Comparison of ENCODE assay signal across 8 cellular contexts in genomic region chr9:34048730-34049629, GRCh38. TPM values are rescaled to one million over a fixed set of nuclear protein-coding genes. Genes with fewer than 3 reads are reported as not detected.
DNase-seq lines count a peak whose midpoint lies in the region; ATAC-seq and TF ChIP-seq lines count a peak whose summit lies in the region.

A gene with protein sequence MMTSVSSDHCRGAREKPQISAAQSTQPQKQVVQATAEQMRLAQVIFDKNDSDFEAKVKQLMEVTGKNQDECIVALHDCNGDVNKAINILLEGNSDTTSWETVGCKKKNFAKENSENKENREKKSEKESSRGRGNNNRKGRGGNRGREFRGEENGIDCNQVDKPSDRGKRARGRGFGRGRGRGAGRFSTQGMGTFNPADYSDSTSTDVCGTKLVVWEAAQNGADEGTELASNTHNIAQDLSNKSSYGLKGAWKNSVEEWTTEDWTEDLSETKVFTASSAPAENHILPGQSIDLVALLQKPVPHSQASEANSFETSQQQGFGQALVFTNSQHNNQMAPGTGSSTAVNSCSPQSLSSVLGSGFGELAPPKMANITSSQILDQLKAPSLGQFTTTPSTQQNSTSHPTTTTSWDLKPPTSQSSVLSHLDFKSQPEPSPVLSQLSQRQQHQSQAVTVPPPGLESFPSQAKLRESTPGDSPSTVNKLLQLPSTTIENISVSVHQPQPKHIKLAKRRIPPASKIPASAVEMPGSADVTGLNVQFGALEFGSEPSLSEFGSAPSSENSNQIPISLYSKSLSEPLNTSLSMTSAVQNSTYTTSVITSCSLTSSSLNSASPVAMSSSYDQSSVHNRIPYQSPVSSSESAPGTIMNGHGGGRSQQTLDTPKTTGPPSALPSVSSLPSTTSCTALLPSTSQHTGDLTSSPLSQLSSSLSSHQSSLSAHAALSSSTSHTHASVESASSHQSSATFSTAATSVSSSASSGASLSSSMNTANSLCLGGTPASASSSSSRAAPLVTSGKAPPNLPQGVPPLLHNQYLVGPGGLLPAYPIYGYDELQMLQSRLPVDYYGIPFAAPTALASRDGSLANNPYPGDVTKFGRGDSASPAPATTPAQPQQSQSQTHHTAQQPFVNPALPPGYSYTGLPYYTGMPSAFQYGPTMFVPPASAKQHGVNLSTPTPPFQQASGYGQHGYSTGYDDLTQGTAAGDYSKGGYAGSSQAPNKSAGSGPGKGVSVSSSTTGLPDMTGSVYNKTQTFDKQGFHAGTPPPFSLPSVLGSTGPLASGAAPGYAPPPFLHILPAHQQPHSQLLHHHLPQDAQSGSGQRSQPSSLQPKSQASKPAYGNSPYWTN (minus strand): TSS chr9:34048887. CDS start chr9:34017148, 31,739 bp downstream.

- H3K9me3 ChIP-seq in AG04450 (ENCODE audit: control insufficient read depth, insufficient read depth, low read length) (no peaks in the 10 kb centered on the region; the same call in 1 of the 2 replicates), spleen (no peaks in the 10 kb centered on the region)

- no peaks in the 10 kb centered on the region for H3K27me3 ChIP-seq in AG04450 (ENCODE audit: control insufficient read depth, insufficient read depth, low read length)
- no peaks in the 10 kb centered on the region for H3K27me3 ChIP-seq in spleen (replicated peaks in 1 of 7)

- TF ChIP-seq CTCF in AG04450 (IDR thresholded peaks at IDR 0.05; ENCODE audit: low read depth, low read length) (peak; percentile 15; the same call in 1 of the 2 replicates), WTC11 (IDR thresholded peaks at IDR 0.05) (no peak), cardiac fibroblast (IDR thresholded peaks at IDR 0.05; ENCODE audit: low read depth, low read length) (no peak), spleen (IDR thresholded peaks at IDR 0.05 in 8 of 11, conservative IDR thresholded peaks at IDR 0.05 in 3 of 11) (peak in 6 of 11 experiments; percentile 9 to 42 (median 23))

- peak within 1 kb of the TSS; percentile 93 for H3K4me3 ChIP-seq in AG04450 (ENCODE audit: low read depth, low read length)
- H3K4me3 ChIP-seq in cardiac fibroblast (replicated peaks in 1 of 2; ENCODE audit: low read depth in 2 of 2, low read length in 2 of 2), result peak within 1 kb of the TSS; percentile 98 to 99
- peak within 1 kb of the TSS; percentile 67 to 98 (median 89) for H3K4me3 ChIP-seq in spleen

- H3K27ac ChIP-seq in AG04450 (ENCODE audit: low read depth, low read length), result peak within 1 kb of the TSS; percentile 93
- H3K27ac ChIP-seq in spleen, result peak within 1 kb of the TSS; percentile 88 to 99 (median 96)

- ATAC-seq in GM18907 (IDR thresholded peaks at IDR 0.05; ENCODE audit: unreplicated experiment) (peak; percentile 80), HG03159 (IDR thresholded peaks at IDR 0.05; ENCODE audit: unreplicated experiment) (peak; percentile 75), WTC11 (peak; percentile 82)

- H3K27me3 Mint-ChIP-seq in WTC11 (ENCODE audit: low read depth), result no peaks in the 10 kb centered on the region; the same call in 1 of the 2 replicates
- H3K27me3 Mint-ChIP-seq in immature natural killer cell (ENCODE audit: low read depth in 3 of 3), result peaks cover 10 to 19% (median 12%) of the 10 kb centered on the region in 3 donors

- H3K4me1 ChIP-seq in spleen, result peaks cover 17 to 48% (median 31%) of the 10 kb centered on the region in 6 donors

- CTCF ChIA-PET in AG04450 (lab: Charles Lee), result interaction anchor here (1.1 to 1.9 kb wide), 3 partner anchors 18 to 235 kb away, joined by 3 to 5 read pairs (median 4); no protein-coding TSS in a partner anchor
- CTCF ChIA-PET in WTC11 (lab: Charles Lee), result interaction anchor here (0.6 to 1.1 kb wide), 3 partner anchors 24 to 204 kb away, joined by 3 to 5 read pairs (median 4); no protein-coding TSS in a partner anchor

- peak within 1 kb of the TSS; percentile 100 for H3K27ac Mint-ChIP-seq in WTC11
- peak within 1 kb of the TSS; percentile 97 to 99 (median 98) for H3K27ac Mint-ChIP-seq in immature natural killer cell

- H3K4me1 Mint-ChIP-seq in WTC11 (peaks cover 34% of the 10 kb centered on the region), immature natural killer cell (peaks cover 38 to 43% of the 10 kb centered on the region in 2 donors)

- peak within 1 kb of the TSS; percentile 99 for H3K4me3 Mint-ChIP-seq in WTC11
- peak within 1 kb of the TSS; percentile 95 to 99 (median 97) for H3K4me3 Mint-ChIP-seq in immature natural killer cell

- WGBS in spleen, 5 donors, result 0 to 1% (median 0%) methylated on average over 58 to 70 of the region's 70 CpGs

- POLR2A ChIA-PET in AG04450 (lab: Yijun Ruan, JAX) (interaction anchor here (0.6 to 3.1 kb wide), 8 partner anchors 13 to 110 kb away, joined by 3 to 35 read pairs (median 3); no protein-coding TSS in a partner anchor), WTC11 (lab: Charles Lee) (interaction anchor here (0.8 to 2.8 kb wide), 4 partner anchors 24 to 328 kb away, joined by 3 to 15 read pairs (median 6); partner anchors contain the start of gene UBAP1)

- DNase-seq in AG04450 (ENCODE audit: low read depth, low spot score) (peak; percentile 92), NCI-H2227 treated with DMSO at 0.1 percent for 48 hours (lab: John Stamatoyannopoulos, UW) (peak; percentile 94), WTC11 (ENCODE audit: low spot score) (peak; percentile 97), cardiac fibroblast (ENCODE audit: low read depth in 2 of 2) (peak; percentile 98 to 99), immature natural killer cell (peak; percentile 96 to 97 (median 96)), spleen (peak; percentile 99)

- H3K9me3 Mint-ChIP-seq in WTC11 (no peaks in the 10 kb centered on the region), immature natural killer cell (no peaks in the 10 kb centered on the region)

- peaks cover 0 to 7% (median under 1%) of the 10 kb centered on the region in 6 donors for H3K36me3 ChIP-seq in spleen

- H3K36me3 Mint-ChIP-seq in WTC11 (0 out of 2 replicates have a peak, but pooled peaks cover 2% of the 10 kb centered on the region), immature natural killer cell (no peaks in the 10 kb centered on the region)

- peak; percentile 41 to 90 (median 50) for TF ChIP-seq POLR2A in spleen (IDR thresholded peaks at IDR 0.05)

- intact Hi-C loops in spleen (cut with DNase I; ENCODE audit: low total_unique reads), result no loop called here

TF ChIP-seq in WTC11, 78 proteins besides CTCF, POLR2A, EP300 and RAD21 (continues in another document):
- peak; percentile 78; the same call in 1 of the 2 replicates for TF ChIP-seq E2F1 (CRISPR knock-in tag; IDR thresholded peaks at IDR 0.05)
- TF ChIP-seq E2F5 (CRISPR knock-in tag; IDR thresholded peaks at IDR 0.05), result peak; percentile 99
- TF ChIP-seq FOXK1 (CRISPR knock-in tag; IDR thresholded peaks at IDR 0.05), result peak; percentile 95
- TF ChIP-seq ZBTB21 (CRISPR knock-in tag; IDR thresholded peaks at IDR 0.05; ENCODE audit: borderline replicate concordance), result peak; percentile 68; the same call in 1 of the 2 replicates
- peak; percentile 96 for TF ChIP-seq MAX (CRISPR knock-in tag; IDR thresholded peaks at IDR 0.05)
- TF ChIP-seq NFE2L1 (CRISPR knock-in tag; IDR thresholded peaks at IDR 0.05), result peak; percentile 84; the same call in 1 of the 2 replicates
- peak; percentile 36 for TF ChIP-seq GABPB1 (CRISPR knock-in tag; IDR thresholded peaks at IDR 0.05)
- TF ChIP-seq NFYB (CRISPR knock-in tag; conservative IDR thresholded peaks at IDR 0.05; ENCODE audit: low read depth), result peak; percentile 84
- no peak for TF ChIP-seq NR2C2 (CRISPR knock-in tag; IDR thresholded peaks at IDR 0.05)
- TF ChIP-seq, protein P1, sequence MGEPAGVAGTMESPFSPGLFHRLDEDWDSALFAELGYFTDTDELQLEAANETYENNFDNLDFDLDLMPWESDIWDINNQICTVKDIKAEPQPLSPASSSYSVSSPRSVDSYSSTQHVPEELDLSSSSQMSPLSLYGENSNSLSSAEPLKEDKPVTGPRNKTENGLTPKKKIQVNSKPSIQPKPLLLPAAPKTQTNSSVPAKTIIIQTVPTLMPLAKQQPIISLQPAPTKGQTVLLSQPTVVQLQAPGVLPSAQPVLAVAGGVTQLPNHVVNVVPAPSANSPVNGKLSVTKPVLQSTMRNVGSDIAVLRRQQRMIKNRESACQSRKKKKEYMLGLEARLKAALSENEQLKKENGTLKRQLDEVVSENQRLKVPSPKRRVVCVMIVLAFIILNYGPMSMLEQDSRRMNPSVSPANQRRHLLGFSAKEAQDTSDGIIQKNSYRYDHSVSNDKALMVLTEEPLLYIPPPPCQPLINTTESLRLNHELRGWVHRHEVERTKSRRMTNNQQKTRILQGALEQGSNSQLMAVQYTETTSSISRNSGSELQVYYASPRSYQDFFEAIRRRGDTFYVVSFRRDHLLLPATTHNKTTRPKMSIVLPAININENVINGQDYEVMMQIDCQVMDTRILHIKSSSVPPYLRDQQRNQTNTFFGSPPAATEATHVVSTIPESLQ (CRISPR knock-in tag; IDR thresholded peaks at IDR 0.05), result no peak
- peak; percentile 96 for TF ChIP-seq MYBL2 (CRISPR knock-in tag; IDR thresholded peaks at IDR 0.05)

RNA-seq across cellular contexts. Expression of the gene that starts here (rescaled TPM):
- polyA plus RNA-seq in AG04450 (2011; rRNA removed), result 17.5 and 18.2 TPM in 2 replicates
- 28.1 and 30.6 TPM in 2 replicates for polyA minus RNA-seq in AG04450 (2011; rRNA and poly(A)+ RNA removed)
- total RNA-seq in WTC11 (2021), result 55.5 to 63.9 TPM (median 55.6 TPM) in 3 replicates
- 10 to 100 TPM in 1 of 3 donors, 1 to 10 TPM in 1, not detected in 1; 5.8 to 15.0 TPM for polyA plus RNA-seq in immature natural killer cell
- total RNA-seq in spleen, result 10 to 100 TPM; 20.2 to 30.8 (median 24.7) TPM
- 1 to 10 TPM; 7.0 to 8.8 (median 7.3) TPM for polyA plus RNA-seq in spleen

Comparison
In these comparisons a context has a peak if more than half of its experiments do, and no peak if none do; other contexts are left out.
1. Peak in every context shown above with its lines: DNase-seq, ATAC-seq, H3K4me3 ChIP-seq and H3K27ac ChIP-seq.
2. CTCF ChIP-seq: peak in AG04450 (single experiment) and spleen (6 of 11); none in WTC11 (single experiment) and cardiac fibroblast (single experiment).